ENCODE assay signal across 13 cellular contexts in the genomic region with DNA sequence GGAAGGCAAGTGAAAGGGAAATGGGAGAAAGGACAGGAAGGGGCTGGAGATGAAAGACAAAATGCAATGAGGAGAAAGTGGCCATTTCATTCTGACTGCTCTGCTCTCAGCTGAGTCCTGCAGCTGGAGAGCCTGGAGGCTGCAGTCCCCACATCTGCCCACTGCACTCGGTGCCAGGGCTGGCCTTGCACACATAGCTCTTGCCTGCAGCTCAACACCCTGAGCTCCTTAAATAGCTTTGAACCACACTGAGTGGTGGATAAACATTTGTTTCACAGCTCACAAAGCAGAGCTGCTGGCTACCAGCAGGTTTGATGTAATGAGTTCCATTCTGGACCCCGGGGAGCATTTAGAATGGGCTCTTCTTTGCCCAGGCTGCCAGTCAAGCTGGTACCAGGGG.
DNase-seq lines count a peak whose midpoint lies in the region; ATAC-seq and TF ChIP-seq lines count a peak whose summit lies in the region.
"Had no signal": no experiment of that assay in that cellular context is flagged by ENCODE, and none has a peak within 500 bp of the region (broad histone marks: within the 10 kb centered on the region; RNA-seq: fewer than 3 reads in every experiment).

No MANE protein-coding gene starts in this region.

- POLR2A ChIA-PET in SK-N-SH (lab: Yijun Ruan, JAX): interaction anchor here (1.5 kb wide), 1 partner anchor 9 kb away, joined by 3 read pairs; no protein-coding TSS in a partner anchor

- H3K36me3 ChIP-seq in SK-N-SH (replicated peaks in 1 of 2; ENCODE audit: control insufficient read depth in 1 of 2, insufficient read depth in 2 of 2, low read length in 1 of 2) (no peaks in the 10 kb centered on the region), stomach smooth muscle (ENCODE audit: control insufficient read depth in 2 of 2, insufficient read depth in 2 of 2, low read length in 2 of 2) (no peaks in the 10 kb centered on the region)

- H2AFZ ChIP-seq in SK-N-SH (ENCODE audit: low read depth): no peak overlapping the region

- TF ChIP-seq CTCF in SK-N-SH (IDR thresholded peaks at IDR 0.05): no peak

- TF ChIP-seq EP300 in SK-N-SH (IDR thresholded peaks at IDR 0.05; ENCODE audit: borderline replicate concordance in 1 of 2, low read depth in 1 of 2, low read length in 1 of 2): no peak

- no peaks in the 10 kb centered on the region for H3K27me3 ChIP-seq in SK-N-SH (ENCODE audit: insufficient read depth)
- no peaks in the 10 kb centered on the region for H3K27me3 ChIP-seq in stomach smooth muscle (ENCODE audit: control insufficient read depth in 1 of 2, insufficient read depth in 2 of 2, low read length in 2 of 2)

- no peak overlapping the region for H3K4me2 ChIP-seq in SK-N-SH

- WGBS in SK-N-SH (ENCODE audit: low lambda C conversion rate): 8% methylated on average over 1 of the region's 2 CpGs

- H3K79me2 ChIP-seq in SK-N-SH (ENCODE audit: insufficient read depth): no peaks in the 10 kb centered on the region

- no peaks in the 10 kb centered on the region for H4K20me1 ChIP-seq in SK-N-SH (ENCODE audit: insufficient read depth)

- DNase-seq in SK-N-SH (peak; percentile 34), NCI-H774 (lab: John Stamatoyannopoulos, UW) (peak; percentile 31), head of caudate nucleus (peak in 23 of 42 donors; percentile 16 to 69 (median 35)), HuH-7.5 (ENCODE audit: low spot score) (no peak), NCI-H2196 (lab: John Stamatoyannopoulos, UW; ENCODE audit: unreplicated experiment) (no peak)
- DNase-seq: activated naive CD8-positive, alpha-beta T cell treated with anti-CD3 and anti-CD28 coated beads for 36 hours; DND-41; NCI-H446 treated with DMSO at 0.1 percent for 48 hours; stimulated activated CD4-positive, alpha-beta T cell treated with anti-CD3 and anti-CD28 coated beads, Interleukin-4, amount 100 ng/mL, for 4 hours; stimulated activated naive CD8-positive, alpha-beta T cell treated with anti-CD3 and anti-CD28 coated beads, Interleukin-15, Interleukin-2, amounts not matched to agents 100 U/mL and 50 U/mL, for 24 hours had no signal

- H3K9me3 ChIP-seq in SK-N-SH (no peaks in the 10 kb centered on the region), stomach smooth muscle (ENCODE audit: control insufficient read depth in 2 of 2, low read length in 2 of 2) (no peaks in the 10 kb centered on the region)

- H3F3A ChIP-seq in SK-N-SH (replicated peaks; ENCODE audit: insufficient read depth): no peaks in the 10 kb centered on the region

- CTCF ChIA-PET in SK-N-SH (lab: Yijun Ruan, JAX): interaction anchor here (0.6 to 2.1 kb wide), 7 partner anchors 9 to 1133 kb away, joined by 3 to 7 read pairs (median 4); no protein-coding TSS in a partner anchor

- no peaks in the 10 kb centered on the region for H3K9me2 ChIP-seq in SK-N-SH

- H3K4me3 ChIP-seq in SK-N-SH (ENCODE audit: low read depth in 2 of 2, low read length in 1 of 2): no peak overlapping the region
- H3K4me3 ChIP-seq in stomach smooth muscle (ENCODE audit: low read length in 2 of 2): peak overlapping the region; percentile 33 to 40

- intact Hi-C loops in head of caudate nucleus (cut with DNase I): no loop called here

- H3K4me1 ChIP-seq in SK-N-SH (ENCODE audit: control insufficient read depth in 1 of 2, insufficient read depth in 2 of 2, low read depth in 1 of 2, low read length in 1 of 2): peaks cover 0 to 25% of the 10 kb centered on the region in 2 experiments; a peak in 2 of 4 replicates
- H3K4me1 ChIP-seq in stomach smooth muscle (ENCODE audit: control insufficient read depth, insufficient read depth, low read length): peaks cover 24% of the 10 kb centered on the region

- H3K27ac ChIP-seq in SK-N-SH (ENCODE audit: low read depth in 2 of 2, low read length in 1 of 2): peak overlapping the region in 1 of 2 experiments; percentile 47; a peak in 1 of 4 replicates
- H3K27ac ChIP-seq in stomach smooth muscle (ENCODE audit: low read length): peak overlapping the region; percentile 71

- 0 out of 2 replicates have a peak, but pooled peaks have one; percentile 11 for TF ChIP-seq RAD21 in SK-N-SH (IDR thresholded peaks at IDR 0.05; ENCODE audit: low read length)

- no peak for ATAC-seq in SK-N-SH treated with all-trans-retinoic acid at 6 μM for 48 hours
- ATAC-seq in GM18858 (IDR thresholded peaks at IDR 0.05; ENCODE audit: unreplicated experiment): no peak
- ATAC-seq: stimulated activated naive CD8-positive, alpha-beta T cell treated with anti-CD3 and anti-CD28 coated beads, Interleukin-15, Interleukin-2, amounts not matched to agents 100 U/mL and 50 U/mL, for 24 hours had no signal

- H3K9ac ChIP-seq in SK-N-SH (no peak overlapping the region), stomach smooth muscle (ENCODE audit: low read length in 2 of 2) (peak overlapping the region in 1 of 2 donors; percentile 36)

TF ChIP-seq in SK-N-SH, 30 proteins besides CTCF, POLR2A, EP300 and RAD21 (continues in another document):
- TF ChIP-seq, protein P1, sequence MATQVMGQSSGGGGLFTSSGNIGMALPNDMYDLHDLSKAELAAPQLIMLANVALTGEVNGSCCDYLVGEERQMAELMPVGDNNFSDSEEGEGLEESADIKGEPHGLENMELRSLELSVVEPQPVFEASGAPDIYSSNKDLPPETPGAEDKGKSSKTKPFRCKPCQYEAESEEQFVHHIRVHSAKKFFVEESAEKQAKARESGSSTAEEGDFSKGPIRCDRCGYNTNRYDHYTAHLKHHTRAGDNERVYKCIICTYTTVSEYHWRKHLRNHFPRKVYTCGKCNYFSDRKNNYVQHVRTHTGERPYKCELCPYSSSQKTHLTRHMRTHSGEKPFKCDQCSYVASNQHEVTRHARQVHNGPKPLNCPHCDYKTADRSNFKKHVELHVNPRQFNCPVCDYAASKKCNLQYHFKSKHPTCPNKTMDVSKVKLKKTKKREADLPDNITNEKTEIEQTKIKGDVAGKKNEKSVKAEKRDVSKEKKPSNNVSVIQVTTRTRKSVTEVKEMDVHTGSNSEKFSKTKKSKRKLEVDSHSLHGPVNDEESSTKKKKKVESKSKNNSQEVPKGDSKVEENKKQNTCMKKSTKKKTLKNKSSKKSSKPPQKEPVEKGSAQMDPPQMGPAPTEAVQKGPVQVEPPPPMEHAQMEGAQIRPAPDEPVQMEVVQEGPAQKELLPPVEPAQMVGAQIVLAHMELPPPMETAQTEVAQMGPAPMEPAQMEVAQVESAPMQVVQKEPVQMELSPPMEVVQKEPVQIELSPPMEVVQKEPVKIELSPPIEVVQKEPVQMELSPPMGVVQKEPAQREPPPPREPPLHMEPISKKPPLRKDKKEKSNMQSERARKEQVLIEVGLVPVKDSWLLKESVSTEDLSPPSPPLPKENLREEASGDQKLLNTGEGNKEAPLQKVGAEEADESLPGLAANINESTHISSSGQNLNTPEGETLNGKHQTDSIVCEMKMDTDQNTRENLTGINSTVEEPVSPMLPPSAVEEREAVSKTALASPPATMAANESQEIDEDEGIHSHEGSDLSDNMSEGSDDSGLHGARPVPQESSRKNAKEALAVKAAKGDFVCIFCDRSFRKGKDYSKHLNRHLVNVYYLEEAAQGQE (IDR thresholded peaks at IDR 0.05; ENCODE audit: low read depth, low read length): no peak
- TF ChIP-seq GABPA (IDR thresholded peaks at IDR 0.05; ENCODE audit: low read depth): no peak
- TF ChIP-seq GATA2 (CRISPR knock-in tag; IDR thresholded peaks at IDR 0.05): no peak
- TF ChIP-seq NFIC (IDR thresholded peaks at IDR 0.05; ENCODE audit: borderline replicate concordance): no peak

TF ChIP-seq in SK-N-SH treated with all-trans-retinoic acid at 6 μM for 48 hours, 23 proteins besides CTCF, POLR2A, EP300 and RAD21:
- TF ChIP-seq, protein P2, sequence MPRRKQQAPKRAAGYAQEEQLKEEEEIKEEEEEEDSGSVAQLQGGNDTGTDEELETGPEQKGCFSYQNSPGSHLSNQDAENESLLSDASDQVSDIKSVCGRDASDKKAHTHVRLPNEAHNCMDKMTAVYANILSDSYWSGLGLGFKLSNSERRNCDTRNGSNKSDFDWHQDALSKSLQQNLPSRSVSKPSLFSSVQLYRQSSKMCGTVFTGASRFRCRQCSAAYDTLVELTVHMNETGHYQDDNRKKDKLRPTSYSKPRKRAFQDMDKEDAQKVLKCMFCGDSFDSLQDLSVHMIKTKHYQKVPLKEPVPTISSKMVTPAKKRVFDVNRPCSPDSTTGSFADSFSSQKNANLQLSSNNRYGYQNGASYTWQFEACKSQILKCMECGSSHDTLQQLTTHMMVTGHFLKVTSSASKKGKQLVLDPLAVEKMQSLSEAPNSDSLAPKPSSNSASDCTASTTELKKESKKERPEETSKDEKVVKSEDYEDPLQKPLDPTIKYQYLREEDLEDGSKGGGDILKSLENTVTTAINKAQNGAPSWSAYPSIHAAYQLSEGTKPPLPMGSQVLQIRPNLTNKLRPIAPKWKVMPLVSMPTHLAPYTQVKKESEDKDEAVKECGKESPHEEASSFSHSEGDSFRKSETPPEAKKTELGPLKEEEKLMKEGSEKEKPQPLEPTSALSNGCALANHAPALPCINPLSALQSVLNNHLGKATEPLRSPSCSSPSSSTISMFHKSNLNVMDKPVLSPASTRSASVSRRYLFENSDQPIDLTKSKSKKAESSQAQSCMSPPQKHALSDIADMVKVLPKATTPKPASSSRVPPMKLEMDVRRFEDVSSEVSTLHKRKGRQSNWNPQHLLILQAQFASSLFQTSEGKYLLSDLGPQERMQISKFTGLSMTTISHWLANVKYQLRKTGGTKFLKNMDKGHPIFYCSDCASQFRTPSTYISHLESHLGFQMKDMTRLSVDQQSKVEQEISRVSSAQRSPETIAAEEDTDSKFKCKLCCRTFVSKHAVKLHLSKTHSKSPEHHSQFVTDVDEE (CRISPR knock-in tag; IDR thresholded peaks at IDR 0.05): no peak
- TF ChIP-seq ZC3H10 (CRISPR knock-in tag; IDR thresholded peaks at IDR 0.05): no peak
- TF ChIP-seq ZNF70 (CRISPR knock-in tag; IDR thresholded peaks at IDR 0.05): no peak
- no peak for TF ChIP-seq ESRRG (CRISPR knock-in tag; IDR thresholded peaks at IDR 0.05)
- no peak for TF ChIP-seq TOX (CRISPR knock-in tag; IDR thresholded peaks at IDR 0.05; ENCODE audit: borderline replicate concordance)
- no peak for TF ChIP-seq OSR1 (CRISPR knock-in tag; IDR thresholded peaks at IDR 0.05)
- no peak for TF ChIP-seq ZNF8 (CRISPR knock-in tag; IDR thresholded peaks at IDR 0.05)

Comparison
In these comparisons a context has a peak if more than half of its experiments do, and no peak if none do; other contexts are left out.
1. DNase-seq: peak in SK-N-SH (single experiment), NCI-H774 (single experiment) and head of caudate nucleus (23 of 42); none in HuH-7.5 (single experiment) and NCI-H2196 (single experiment).
2. H3K4me3 ChIP-seq: peak in stomach smooth muscle (2 of 2); none in SK-N-SH (0 of 2).